Comparison of ENCODE assay signal across 8 cellular contexts in genomic region chr2:216942465-216942864, GRCh38.
"Had no signal": no experiment of that assay in that cellular context is flagged by ENCODE, and none has a peak within 500 bp of the region (broad histone marks: within the 10 kb centered on the region; RNA-seq: fewer than 3 reads in every experiment).

No MANE protein-coding gene starts in this region.

- H3K4me3 ChIP-seq: GM12878 had no signal

- FAIRE-seq: G401.6, GM12878, GM12891, GM12892, GM18507, GM19239 had no signal

- ATAC-seq: GM12878 had no signal

- DNase-seq: GDM1, GF-D8 had no signal
